26 cellular contexts compared by ENCODE assay signal in genomic region chr21:45384656-45385548, GRCh38. TPM values are rescaled to one million over a fixed set of nuclear protein-coding genes. Genes with fewer than 3 reads are reported as not detected.
A peak's percentile ranks its signal among the peaks of the same experiment; 100 is the strongest.
DNase-seq lines count a peak whose midpoint lies in the region; ATAC-seq, FAIRE-seq and TF ChIP-seq lines count a peak whose summit lies in the region.
"Had no signal": no experiment of that assay in that cellular context is flagged by ENCODE, and none has a peak within 500 bp of the region (broad histone marks: within the 10 kb centered on the region; RNA-seq: fewer than 3 reads in every experiment).

No MANE protein-coding gene starts in this region.

- H3K23ac ChIP-seq in H1 (ENCODE audit: insufficient read length): no peak overlapping the region

- H3K27me3 ChIP-seq in Caco-2 (replicated peaks; ENCODE audit: control insufficient read depth, insufficient read depth, low read length): no peaks in the 10 kb centered on the region
- no peaks in the 10 kb centered on the region for H3K27me3 ChIP-seq in H1 (replicated peaks in 1 of 4; ENCODE audit: control insufficient read depth in 3 of 4, extremely low read depth in 1 of 4, insufficient read depth in 3 of 4, low read length in 3 of 4)
- H3K27me3 ChIP-seq in lower lobe of right lung (ENCODE audit: low read depth): peaks cover 8% of the 10 kb centered on the region
- H3K27me3 ChIP-seq: ascending aorta had no signal

- TF ChIP-seq RAD21 in H1 (IDR thresholded peaks at IDR 0.05 in 1 of 2, conservative IDR thresholded peaks at IDR 0.05 in 1 of 2; ENCODE audit: low read depth in 2 of 2, low read length in 2 of 2): no peak

- no peaks in the 10 kb centered on the region for H3K9me3 Mint-ChIP-seq in Caco-2 (ENCODE audit: unreplicated experiment)
- H3K9me3 Mint-ChIP-seq: activated CD4-positive, alpha-beta T cell treated with anti-CD3 and anti-CD28 coated beads, Interleukin-2, amount 10 ng/mL, durations not matched to agents 24 days and 14 days; activated naive CD4-positive, alpha-beta T cell treated with anti-CD3 and anti-CD28 coated beads, Interleukin-2, amount 10 ng/mL, durations not matched to agents 7 days and 5 days; CD4-positive, alpha-beta T cell; central memory CD8-positive, alpha-beta T cell; natural killer cell treated with Interleukin-12 subunit alpha and Interleukin-12 subunit beta and Interleukin-15 and Interleukin-18, amount 100 ng/mL, for 72 hours had no signal

- no peak overlapping the region for H2BK5ac ChIP-seq in H1 (ENCODE audit: low read depth, low read length)

- POLR2A ChIA-PET in Caco-2 (lab: Charles Lee) (interaction anchor here (1.5 kb wide), 1 partner anchor 43 kb away, joined by 4 read pairs; no protein-coding TSS in a partner anchor), H1 (lab: Charles Lee; ENCODE audit: partially characterized antibody) (interaction anchor here (1.2 to 1.6 kb wide), 2 partner anchors 50 to 60 kb away, joined by 3 to 4 read pairs; no protein-coding TSS in a partner anchor)

- no peaks in the 10 kb centered on the region for H3K27me3 Mint-ChIP-seq in Caco-2 (ENCODE audit: insufficient read depth, unreplicated experiment)

- H3K4me1 ChIP-seq in Caco-2 (peaks cover 24% of the 10 kb centered on the region), H1 (replicated peaks in 1 of 4; ENCODE audit: control insufficient read depth in 3 of 4, insufficient read depth in 4 of 4, low read length in 3 of 4) (peaks cover 0 to 3% (median 0%) of the 10 kb centered on the region in 4 experiments; a peak in 4 of 7 replicates), lower lobe of right lung (peaks cover 14% of the 10 kb centered on the region)
- H3K4me1 ChIP-seq: parathyroid adenoma had no signal

- no peaks in the 10 kb centered on the region for H3K79me1 ChIP-seq in H1 (ENCODE audit: low read depth, low read length)

- peak overlapping the region; percentile 84 for H4K91ac ChIP-seq in H1 (replicated peaks; ENCODE audit: insufficient read length, low read length)

- no peak overlapping the region; the same call in 1 of the 2 replicates for H3K18ac ChIP-seq in H1 (ENCODE audit: extremely low read depth, low read length)

- TF ChIP-seq CTCF in Caco-2 (IDR thresholded peaks at IDR 0.05; ENCODE audit: insufficient read depth in 1 of 2, low read depth in 1 of 2, low read length in 1 of 2, severe bottlenecking in 1 of 2, unreplicated experiment in 1 of 2): no peak
- TF ChIP-seq CTCF in H1 (IDR thresholded peaks at IDR 0.05; ENCODE audit: control extremely low read depth in 1 of 3, insufficient read depth in 1 of 3, low read depth in 1 of 3, low read length in 3 of 3): no peak
- TF ChIP-seq CTCF in lower lobe of right lung (IDR thresholded peaks at IDR 0.05): no peak

- no TSS peak for BruUV-seq in Caco-2 (replicated peaks; lab: Mats Ljungman, UMichigan)

- H3K27ac ChIP-seq in H1 (ENCODE audit: low read depth, low read length) (no peak overlapping the region), lower lobe of right lung (no peak overlapping the region)
- H3K27ac ChIP-seq: ascending aorta, dorsolateral prefrontal cortex, HL-60, parathyroid adenoma had no signal

- TF ChIP-seq EP300 in H1 (IDR thresholded peaks at IDR 0.05; ENCODE audit: borderline replicate concordance in 1 of 2, low read depth in 2 of 2, low read length in 2 of 2): no peak

- no peaks in the 10 kb centered on the region for H3K36me3 Mint-ChIP-seq in Caco-2 (ENCODE audit: insufficient read depth, unreplicated experiment)
- H3K36me3 Mint-ChIP-seq: activated naive CD4-positive, alpha-beta T cell treated with anti-CD3 and anti-CD28 coated beads, Interleukin-2, amount 10 ng/mL, durations not matched to agents 7 days and 5 days; natural killer cell treated with Interleukin-12 subunit alpha and Interleukin-12 subunit beta and Interleukin-15 and Interleukin-18, amount 100 ng/mL, for 72 hours had no signal

- no peaks in the 10 kb centered on the region for H4K20me1 ChIP-seq in H1 (replicated peaks in 1 of 2; ENCODE audit: control insufficient read depth in 1 of 2, insufficient read depth in 2 of 2, low read length in 2 of 2)

- H3K79me2 ChIP-seq in H1 (ENCODE audit: control insufficient read depth in 1 of 2, insufficient read depth in 2 of 2, low read length in 2 of 2): no peaks in the 10 kb centered on the region
- H3K79me2 ChIP-seq: parathyroid adenoma had no signal

- H3K23me2 ChIP-seq in H1 (ENCODE audit: low read depth, low read length): no peaks in the 10 kb centered on the region

- H3K4me3 Mint-ChIP-seq in Caco-2 (ENCODE audit: unreplicated experiment): no peak overlapping the region
- H3K4me3 Mint-ChIP-seq: activated CD4-positive, alpha-beta T cell treated with anti-CD3 and anti-CD28 coated beads, Interleukin-2, amount 10 ng/mL, durations not matched to agents 24 days and 14 days; activated naive CD4-positive, alpha-beta T cell treated with anti-CD3 and anti-CD28 coated beads, Interleukin-2, amount 10 ng/mL, durations not matched to agents 7 days and 5 days; CD4-positive, alpha-beta T cell; central memory CD8-positive, alpha-beta T cell; natural killer cell treated with Interleukin-12 subunit alpha and Interleukin-12 subunit beta and Interleukin-15 and Interleukin-18, amount 100 ng/mL, for 72 hours had no signal

- no peak overlapping the region for H3K56ac ChIP-seq in H1 (replicated peaks; ENCODE audit: insufficient read length, low read depth, low read length)

- H4K8ac ChIP-seq in H1 (ENCODE audit: extremely low read depth, insufficient read depth, low read length): peak overlapping the region; percentile 57; the same call in 1 of the 2 replicates

- H2BK20ac ChIP-seq in H1 (ENCODE audit: low read length): 0 out of 2 replicates have a peak overlapping the region, but pooled peaks have one; percentile 80

- no peak overlapping the region for H3K4me3 ChIP-seq in Caco-2 (ENCODE audit: low read depth, low read length)
- no peak overlapping the region for H3K4me3 ChIP-seq in H1 (ENCODE audit: extremely low read depth in 1 of 4, insufficient read depth in 2 of 4, low read depth in 3 of 4, low read length in 4 of 4)
- no peak overlapping the region for H3K4me3 ChIP-seq in lower lobe of right lung
- H3K4me3 ChIP-seq: ascending aorta, dorsolateral prefrontal cortex had no signal

- H2AK5ac ChIP-seq in H1 (ENCODE audit: low read depth, low read length): no peak overlapping the region

- ATAC-seq in lower lobe of right lung (no peak), sciatic nerve (no peak), esophagus mucosa (no peak), HG02970 (IDR thresholded peaks at IDR 0.05; ENCODE audit: low FRiP score, unreplicated experiment) (no peak)
- ATAC-seq: HCT116 had no signal

- H3K9me3 ChIP-seq in Caco-2: no peaks in the 10 kb centered on the region
- H3K9me3 ChIP-seq in H1 (ENCODE audit: insufficient read depth in 2 of 2, low read depth in 1 of 2, low read length in 1 of 2): peaks cover 0 to 3% of the 10 kb centered on the region in 2 experiments; a peak in 1 of 4 replicates
- H3K9me3 ChIP-seq in lower lobe of right lung: no peaks in the 10 kb centered on the region
- H3K9me3 ChIP-seq: ascending aorta, SK-N-SH had no signal

- no peak overlapping the region for H2BK120ac ChIP-seq in H1 (replicated peaks; ENCODE audit: low read depth, low read length)

- 90 to 100% methylated on average over 3 to 29 of the region's 30 CpGs for WGBS in H1 (ENCODE audit: extremely low coverage in 1 of 2, insufficient coverage in 1 of 2, insufficient read length in 1 of 2, insufficient replicate concordance in 2 of 2, low coverage in 1 of 2, low lambda C conversion rate in 2 of 2, missing lambda C conversion rate in 1 of 2), 2 experiments

- no peak overlapping the region for H3K14ac ChIP-seq in H1 (ENCODE audit: insufficient read length)

- no peak for FAIRE-seq in H1 (lab: Jason Lieb, UNC)
- no peak for FAIRE-seq in GM19239 (lab: Jason Lieb, UNC)
- FAIRE-seq: endothelial cell of umbilical vein had no signal

- no peak overlapping the region for H3K4me2 ChIP-seq in H1 (ENCODE audit: insufficient read depth in 1 of 2, low read depth in 2 of 2, low read length in 2 of 2)
- H3K4me2 ChIP-seq: SK-N-SH had no signal

- DNase-seq in Caco-2: peak in 1 of 2 experiments; percentile 22
- DNase-seq in H1 (ENCODE audit: low read depth in 1 of 2, low spot score in 2 of 2): no peak
- peak; percentile 28 for DNase-seq in lower lobe of right lung
- DNase-seq in sciatic nerve (ENCODE audit: low spot score): peak; percentile 37
- no peak for DNase-seq in GM19239 (ENCODE audit: insufficient read length, low spot score)
- DNase-seq: activated CD4-positive, alpha-beta T cell treated with anti-CD3 and anti-CD28 coated beads, Interleukin-2, amount 10 ng/mL, durations not matched to agents 24 days and 14 days; activated naive CD4-positive, alpha-beta T cell treated with anti-CD3 and anti-CD28 coated beads, Interleukin-2, amount 10 ng/mL, durations not matched to agents 7 days and 5 days; activated T-cell treated with anti-CD3 and anti-CD28 coated beads, Interleukin-2, amount 50 U/mL, for 48 hours; CD4-positive, alpha-beta T cell; NCI-H1092; NCI-H2029; NCI-H2227 treated with DMSO at 0.1 percent for 48 hours; NCI-H748 treated with DMSO at 0.1 percent for 48 hours; SK-N-SH; stimulated activated CD4-positive, alpha-beta T cell treated with anti-CD3 and anti-CD28 coated beads, Interleukin-2, amount 100 ng/mL, for 24 hours; substantia nigra had no signal

- H2BK15ac ChIP-seq in H1 (ENCODE audit: low read length): no peak overlapping the region

- H2BK12ac ChIP-seq in H1 (ENCODE audit: low read depth, low read length): peak overlapping the region; percentile 75; the same call in 1 of the 2 replicates

- H3K9ac ChIP-seq in H1 (replicated peaks in 1 of 4; ENCODE audit: extremely low read depth in 1 of 4, low read depth in 3 of 4, low read length in 3 of 4): no peak overlapping the region
- H3K9ac ChIP-seq: parathyroid adenoma, SK-N-SH had no signal

- intact Hi-C loops in Caco-2 (cut with micrococcal nuclease; ENCODE audit: unreplicated experiment): loop anchor here (10.0 kb wide), 1 partner anchor 50 kb away; no protein-coding TSS in a partner anchor
- intact Hi-C loops in lower lobe of right lung (cut with DNase I): no loop called here
- intact Hi-C loops in sciatic nerve (cut with DNase I): no loop called here

- peaks cover 7% of the 10 kb centered on the region for H3K4me1 Mint-ChIP-seq in Caco-2 (ENCODE audit: low read depth, unreplicated experiment)
- H3K4me1 Mint-ChIP-seq: activated CD4-positive, alpha-beta T cell treated with anti-CD3 and anti-CD28 coated beads, Interleukin-2, amount 10 ng/mL, durations not matched to agents 24 days and 14 days; activated naive CD4-positive, alpha-beta T cell treated with anti-CD3 and anti-CD28 coated beads, Interleukin-2, amount 10 ng/mL, durations not matched to agents 7 days and 5 days; central memory CD8-positive, alpha-beta T cell had no signal

- peak overlapping the region; percentile 32 for H3K4ac ChIP-seq in H1 (replicated peaks; ENCODE audit: insufficient read length, low read depth, low read length)

- no peak for TF ChIP-seq POLR2A in H1 (IDR thresholded peaks at IDR 0.05; ENCODE audit: control extremely low read depth in 1 of 2, low read depth in 2 of 2, low read length in 2 of 2)

- H2AFZ ChIP-seq in H1 (ENCODE audit: low read length): no peak overlapping the region
- H2AFZ ChIP-seq: parathyroid adenoma had no signal

- H3K36me3 ChIP-seq in Caco-2 (ENCODE audit: control insufficient read depth, insufficient read depth, low read length) (no peaks in the 10 kb centered on the region), H1 (ENCODE audit: control insufficient read depth in 2 of 4, insufficient read depth in 4 of 4, low read length in 3 of 4) (no peaks in the 10 kb centered on the region), lower lobe of right lung (no peaks in the 10 kb centered on the region)
- H3K36me3 ChIP-seq: ascending aorta had no signal

- peak overlapping the region; percentile 66 for H3K27ac Mint-ChIP-seq in Caco-2 (ENCODE audit: unreplicated experiment)
- H3K27ac Mint-ChIP-seq: activated CD4-positive, alpha-beta T cell treated with anti-CD3 and anti-CD28 coated beads, Interleukin-2, amount 10 ng/mL, durations not matched to agents 24 days and 14 days; activated naive CD4-positive, alpha-beta T cell treated with anti-CD3 and anti-CD28 coated beads, Interleukin-2, amount 10 ng/mL, durations not matched to agents 7 days and 5 days; CD4-positive, alpha-beta T cell; natural killer cell treated with Interleukin-12 subunit alpha and Interleukin-12 subunit beta and Interleukin-15 and Interleukin-18, amount 100 ng/mL, for 72 hours had no signal

- CTCF ChIA-PET in Caco-2 (lab: Charles Lee): interaction anchor here (1.0 kb wide), 1 partner anchor 28 kb away, joined by 4 read pairs; no protein-coding TSS in a partner anchor
- CTCF ChIA-PET in H1 (lab: Charles Lee; ENCODE audit: partially characterized antibody): interaction anchor here (0.5 to 5.1 kb wide), 11 partner anchors 11 to 159 kb away, joined by 3 to 25 read pairs (median 3); no protein-coding TSS in a partner anchor

- H4K5ac ChIP-seq in H1 (ENCODE audit: insufficient read length, low read depth, low read length): no peak overlapping the region

RNA-seq across cellular contexts. Expression of gene COL18A1, which starts 20.1 kb away (rescaled TPM):
- total RNA-seq in Caco-2 (2022) (160 and 170 TPM in 2 replicates), lower lobe of right lung (45.1 TPM), sciatic nerve (129 TPM), esophagus mucosa (26.7 TPM)
- 201 and 205 TPM in 2 replicates for total RNA-seq in H1 (2021; fragmentation: NEBNext Ultra II Directional; extraction: Animal tissue kit (Norgen Biotek cat#: 25700))
- polyA plus RNA-seq in H1 (2011; rRNA removed): 145 and 239 TPM in 2 replicates
- 167 TPM for polyA plus RNA-seq in H1 (2011; cell fraction: cytosol; rRNA removed)
- polyA plus RNA-seq in H1 (2011; cell fraction: nucleus; rRNA removed): 627 TPM
- polyA plus RNA-seq in H1 (2012, experiment 1 of 2): 80.5 to 132 TPM (median 130 TPM) in 4 replicates
- polyA plus RNA-seq in H1 (2012, experiment 2 of 2): 88.9 TPM
- 269 TPM for polyA plus RNA-seq in H1 (2013, experiment 1 of 2)
- polyA plus RNA-seq in H1 (2013, experiment 2 of 2): 226 TPM
- 30.9 and 31.7 TPM in 2 replicates for polyA minus RNA-seq in H1 (2011; rRNA and poly(A)+ RNA removed)
- 90.3 TPM for polyA minus RNA-seq in H1 (2011; cell fraction: cytosol; rRNA and poly(A)+ RNA removed)
- polyA minus RNA-seq in H1 (2011; cell fraction: nucleus; rRNA and poly(A)+ RNA removed): 88.2 TPM

Comparison
In these comparisons a context has a peak if more than half of its experiments do, and no peak if none do; other contexts are left out.
1. DNase-seq: peak in lower lobe of right lung (single experiment) and sciatic nerve (single experiment); none in H1 (0 of 2) and GM19239 (single experiment).